In genomic region chr4:781493-782216, GRCh38 we compare ENCODE assay signal across 8 cellular contexts. TPM values are rescaled to one million over a fixed set of nuclear protein-coding genes. Genes with fewer than 3 reads are reported as not detected.
DNase-seq lines count a peak whose midpoint lies in the region; ATAC-seq, FAIRE-seq and TF ChIP-seq lines count a peak whose summit lies in the region.

No MANE protein-coding gene starts in this region.

- H3K4me3 ChIP-seq in WI38 (ENCODE audit: low read depth, low read length) (peak overlapping the region; percentile 99), bronchial epithelial cell (ENCODE audit: low read depth, low read length) (peak overlapping the region; percentile 99), iPS-20b (ENCODE audit: low read length) (peak overlapping the region; percentile 90), skeletal muscle tissue (ENCODE audit: low read length in 3 of 3) (peak overlapping the region; percentile 85 to 96 (median 91))

- H3K9ac ChIP-seq in iPS-20b (ENCODE audit: low read depth, low read length), result peak overlapping the region; percentile 98
- H3K9ac ChIP-seq in skeletal muscle tissue (ENCODE audit: low read depth in 1 of 3, low read length in 3 of 3), result peak overlapping the region; percentile 92 to 98 (median 92)

- FAIRE-seq in bronchial epithelial cell (lab: Jason Lieb, UNC), result no peak

- TF ChIP-seq CTCF in WI38 (IDR thresholded peaks at IDR 0.05; ENCODE audit: low read depth, low read length) (no peak), bronchial epithelial cell (IDR thresholded peaks at IDR 0.05; ENCODE audit: insufficient read depth, low read length, severe bottlenecking) (no peak)

- H3K36me3 ChIP-seq in bronchial epithelial cell (ENCODE audit: control insufficient read depth, insufficient read depth, low read length) (peaks cover 15% of the 10 kb centered on the region), iPS-20b (ENCODE audit: insufficient read depth, low read depth, low read length) (peaks cover 39% of the 10 kb centered on the region), skeletal muscle tissue (ENCODE audit: control insufficient read depth in 3 of 3, insufficient read depth in 3 of 3, low read length in 3 of 3) (peaks cover 6 to 24% (median 17%) of the 10 kb centered on the region in 3 donors)

- H3K9me3 ChIP-seq in iPS-20b (ENCODE audit: insufficient read depth, low read depth, low read length), result no peaks in the 10 kb centered on the region
- no peaks in the 10 kb centered on the region for H3K9me3 ChIP-seq in skeletal muscle tissue (ENCODE audit: control insufficient read depth in 3 of 3, low read length in 3 of 3)

- H3K4me1 ChIP-seq in iPS-20b (ENCODE audit: insufficient read depth, low read length) (peaks cover 9% of the 10 kb centered on the region), skeletal muscle tissue (ENCODE audit: control insufficient read depth in 3 of 3, insufficient read depth in 3 of 3, low read length in 3 of 3) (peaks cover 25 to 30% (median 26%) of the 10 kb centered on the region in 3 donors)

- H3K27me3 ChIP-seq in bronchial epithelial cell (ENCODE audit: control insufficient read depth, insufficient read depth, low read length) (peaks cover 2% of the 10 kb centered on the region), iPS-20b (ENCODE audit: insufficient read depth, low read length) (peaks cover 45% of the 10 kb centered on the region), skeletal muscle tissue (ENCODE audit: control insufficient read depth in 3 of 3, insufficient read depth in 3 of 3, low read length in 3 of 3) (peaks cover 8 to 14% (median 14%) of the 10 kb centered on the region in 3 donors)

- DNase-seq in AG08395 (ENCODE audit: low spot score) (peak; percentile 99), NCI-H2227 (lab: John Stamatoyannopoulos, UW; ENCODE audit: unreplicated experiment) (peak; percentile 97), bronchial epithelial cell (ENCODE audit: low read depth) (peak; percentile 94)

- H3K27ac ChIP-seq in iPS-20b (ENCODE audit: low read length) (peak overlapping the region; percentile 67), skeletal muscle tissue (ENCODE audit: low read depth, low read length) (peak overlapping the region; percentile 93)

- ATAC-seq in GM18909 (IDR thresholded peaks at IDR 0.05; ENCODE audit: poor library complexity, unreplicated experiment), result peak; percentile 97
- ATAC-seq in HG03159 (IDR thresholded peaks at IDR 0.05; ENCODE audit: unreplicated experiment), result peak; percentile 91

RNA-seq across cellular contexts. Expression of gene CPLX1, which starts 44.3 kb away (rescaled TPM):
- total RNA-seq in bronchial epithelial cell, result not detected in 2 replicates
- not detected for total RNA-seq in skeletal muscle tissue

Comparison
In these comparisons a context has a peak if more than half of its experiments do, and no peak if none do; other contexts are left out.
1. Peak in every context shown above with its lines: DNase-seq, ATAC-seq, H3K4me3 ChIP-seq and H3K27ac ChIP-seq.